In the genomic region with DNA sequence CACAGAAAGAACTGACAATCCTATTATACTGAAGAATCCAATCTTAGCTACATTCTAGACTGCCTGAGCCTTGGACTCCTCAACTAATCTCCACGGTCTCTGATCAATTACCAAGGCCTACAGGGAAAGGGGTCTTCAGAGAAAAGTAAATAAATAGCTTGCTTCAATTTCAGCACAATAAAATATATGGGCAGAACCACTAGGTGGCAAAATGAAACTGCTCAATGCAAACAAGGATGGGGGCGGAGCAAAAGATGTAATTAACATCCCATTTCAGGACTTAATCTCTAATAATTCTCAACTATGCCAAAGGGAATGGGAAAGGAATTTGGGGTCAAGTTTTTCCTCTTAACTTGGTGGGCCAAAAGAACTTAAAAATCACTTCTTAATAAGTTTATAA, we compare ENCODE assay signal across 7 cellular contexts.
DNase-seq lines count a peak whose midpoint lies in the region; ATAC-seq and TF ChIP-seq lines count a peak whose summit lies in the region.

No MANE protein-coding gene starts in this region.

- H3K4me1 Mint-ChIP-seq in Calu3 (ENCODE audit: low read depth, unreplicated experiment) (no peaks in the 10 kb centered on the region), osteocyte (ENCODE audit: unreplicated experiment) (peaks cover 2% of the 10 kb centered on the region), CD14-positive monocyte (no peaks in the 10 kb centered on the region)

- in situ Hi-C loops in HAP-1 (cut with MboI; ENCODE audit: low sequenced_read_pairs): no loop called here

- H3K4me1 ChIP-seq in HAP-1 (peaks cover 16% of the 10 kb centered on the region), RWPE2 (ENCODE audit: insufficient read depth, poor library complexity, severe bottlenecking) (no peaks in the 10 kb centered on the region)

- no peaks in the 10 kb centered on the region for H3K27me3 ChIP-seq in HAP-1 (ENCODE audit: low read depth)
- H3K27me3 ChIP-seq in RWPE2 (ENCODE audit: insufficient read depth, poor library complexity, severe bottlenecking): no peaks in the 10 kb centered on the region

- intact Hi-C loops in Calu3 (cut with micrococcal nuclease; ENCODE audit: unreplicated experiment) (loop anchor here (2.0 to 10.0 kb wide), 2 partner anchors 141 to 295 kb away; no protein-coding TSS in a partner anchor), CD14-positive monocyte (cut with micrococcal nuclease) (no loop called here)

- H3K9me3 Mint-ChIP-seq in Calu3 (ENCODE audit: low read depth, unreplicated experiment) (no peaks in the 10 kb centered on the region), osteocyte (ENCODE audit: unreplicated experiment) (peaks cover 10% of the 10 kb centered on the region), CD14-positive monocyte (peaks cover 0 to 5% (median 0%) of the 10 kb centered on the region in 7 donors)

- DNase-seq in Calu3 (peak; percentile 29), HAP-1 (ENCODE audit: low spot score in 2 of 2) (peak; percentile 71 to 87), RWPE2 (ENCODE audit: low spot score) (no peak), epidermal melanocyte (ENCODE audit: insufficient read length, low spot score) (peak; percentile 24), osteocyte (ENCODE audit: extremely low spot score, unreplicated experiment) (no peak), CD14-positive monocyte (ENCODE audit: low spot score) (no peak)

- H3K27me3 Mint-ChIP-seq in Calu3 (ENCODE audit: unreplicated experiment) (no peaks in the 10 kb centered on the region), osteocyte (ENCODE audit: unreplicated experiment) (no peaks in the 10 kb centered on the region), CD14-positive monocyte (ENCODE audit: low read depth in 3 of 3) (no peaks in the 10 kb centered on the region)

- CTCF ChIA-PET in Calu3 (lab: Charles Lee): interaction anchor here (2.0 kb wide), 1 partner anchor 295 kb away, joined by 8 read pairs; no protein-coding TSS in a partner anchor

- no TSS peak for BruUV-seq in Calu3 (replicated peaks; lab: Mats Ljungman, UMichigan)

- no peak for ATAC-seq in RWPE2 (ENCODE audit: low read depth)
- ATAC-seq in HG02870 (IDR thresholded peaks at IDR 0.05; ENCODE audit: unreplicated experiment): no peak

- no peak overlapping the region for H3K27ac ChIP-seq in RWPE2 (ENCODE audit: poor library complexity, severe bottlenecking)

- H3K4me3 ChIP-seq in HAP-1 (no peak overlapping the region), RWPE2 (ENCODE audit: severe bottlenecking) (no peak overlapping the region)

- no peak for TF ChIP-seq CTCF in Calu3 (IDR thresholded peaks at IDR 0.05; ENCODE audit: unreplicated experiment)
- peak; percentile 65 for TF ChIP-seq CTCF in RWPE2 (IDR thresholded peaks at IDR 0.05; ENCODE audit: poor library complexity, severe bottlenecking)
- peak; percentile 66 for TF ChIP-seq CTCF in osteocyte (IDR thresholded peaks at IDR 0.05)
- TF ChIP-seq CTCF in CD14-positive monocyte (IDR thresholded peaks at IDR 0.05): no peak

- H3K36me3 Mint-ChIP-seq in Calu3 (ENCODE audit: insufficient read depth, unreplicated experiment) (peaks cover 11% of the 10 kb centered on the region), osteocyte (ENCODE audit: unreplicated experiment) (peaks cover 3% of the 10 kb centered on the region), CD14-positive monocyte (peaks cover 48 to 59% of the 10 kb centered on the region in 2 donors)

- H3K36me3 ChIP-seq in HAP-1 (replicated peaks): no peaks in the 10 kb centered on the region
- H3K36me3 ChIP-seq in RWPE2 (ENCODE audit: low read depth): peaks cover 8% of the 10 kb centered on the region

- H3K4me3 Mint-ChIP-seq in Calu3 (ENCODE audit: low read depth, unreplicated experiment): no peak overlapping the region
- no peak overlapping the region for H3K4me3 Mint-ChIP-seq in osteocyte (ENCODE audit: unreplicated experiment)
- no peak overlapping the region for H3K4me3 Mint-ChIP-seq in CD14-positive monocyte

- no peak overlapping the region for H3K27ac Mint-ChIP-seq in Calu3 (ENCODE audit: unreplicated experiment)
- peak overlapping the region; percentile 45 for H3K27ac Mint-ChIP-seq in osteocyte (ENCODE audit: unreplicated experiment)
- H3K27ac Mint-ChIP-seq in CD14-positive monocyte: no peak overlapping the region

- H3K9me3 ChIP-seq in HAP-1 (no peaks in the 10 kb centered on the region), RWPE2 (ENCODE audit: severe bottlenecking) (no peaks in the 10 kb centered on the region)

Comparison
In these comparisons a context has a peak if more than half of its experiments do, and no peak if none do; other contexts are left out.
1. DNase-seq: peak in Calu3 (single experiment), HAP-1 (2 of 2) and epidermal melanocyte (single experiment); none in RWPE2 (single experiment), osteocyte (single experiment) and CD14-positive monocyte (single experiment).
2. CTCF ChIP-seq: peak in RWPE2 (single experiment) and osteocyte (single experiment); none in Calu3 (single experiment) and CD14-positive monocyte (single experiment).